ENCODE assay signal across 24 cellular contexts in genomic region chrX:95949588-95949987, GRCh38.
"Had no signal": no experiment of that assay in that cellular context is flagged by ENCODE, and none has a peak within 500 bp of the region (broad histone marks: within the 10 kb centered on the region; RNA-seq: fewer than 3 reads in every experiment).

No MANE protein-coding gene starts in this region.

- H3K27me3 Mint-ChIP-seq: activated naive CD8-positive, alpha-beta T cell; effector memory CD8-positive, alpha-beta T cell; natural killer cell treated with Interleukin-12 subunit alpha and Interleukin-12 subunit beta and Interleukin-15 and Interleukin-18, amount 100 ng/mL, for 72 hours had no signal

- H3K4me3 ChIP-seq: body of pancreas, esophagus muscularis mucosa, left ventricle myocardium inferior, lung, mucosa of descending colon, right atrium auricular region, spleen, suprapubic skin, tibial artery had no signal

- H3K36me3 ChIP-seq: esophagus muscularis mucosa, left ventricle myocardium inferior, right atrium auricular region, spleen, suprapubic skin, tibial artery, WERI-Rb-1 had no signal

- H3K36me3 Mint-ChIP-seq: activated naive CD8-positive, alpha-beta T cell; natural killer cell treated with Interleukin-12 subunit alpha and Interleukin-12 subunit beta and Interleukin-15 and Interleukin-18, amount 100 ng/mL, for 72 hours had no signal

- H3K4me3 Mint-ChIP-seq: activated naive CD8-positive, alpha-beta T cell; effector memory CD8-positive, alpha-beta T cell; natural killer cell treated with Interleukin-12 subunit alpha and Interleukin-12 subunit beta and Interleukin-15 and Interleukin-18, amount 100 ng/mL, for 72 hours; T-helper 1 cell treated with Interleukin-12 subunit alpha and Interleukin-12 subunit beta and Interleukin-4 antibody, amounts not matched to agents 30 μg/mL and 1 μg/mL, for 36 hours had no signal

- H3K9me3 ChIP-seq: body of pancreas, esophagus muscularis mucosa, left ventricle myocardium inferior, mucosa of descending colon, right atrium auricular region, spleen, suprapubic skin, tibial artery had no signal

- H3K27ac ChIP-seq: body of pancreas, esophagus muscularis mucosa, left ventricle myocardium inferior, right atrium auricular region, spleen, suprapubic skin, tibial artery, WERI-Rb-1 had no signal

- H3K27ac Mint-ChIP-seq: activated naive CD8-positive, alpha-beta T cell; effector memory CD8-positive, alpha-beta T cell; natural killer cell treated with Interleukin-12 subunit alpha and Interleukin-12 subunit beta and Interleukin-15 and Interleukin-18, amount 100 ng/mL, for 72 hours; T-helper 1 cell treated with Interleukin-12 subunit alpha and Interleukin-12 subunit beta and Interleukin-4 antibody, amounts not matched to agents 30 μg/mL and 1 μg/mL, for 36 hours had no signal

- ATAC-seq: activated CD4-positive, CD25-positive, alpha-beta regulatory T cell treated with anti-CD3 and anti-CD28 coated beads, Interleukin-2, amount 50 U/mL, for 24 hours; body of pancreas; effector memory CD8-positive, alpha-beta T cell; mucosa of descending colon; natural killer cell treated with Interleukin-12 subunit alpha and Interleukin-12 subunit beta and Interleukin-15 and Interleukin-18, amount 100 ng/mL, for 72 hours had no signal

- H3K4me1 ChIP-seq: body of pancreas, esophagus muscularis mucosa, left ventricle myocardium inferior, right atrium auricular region, spleen, suprapubic skin had no signal

- H3K27me3 ChIP-seq: body of pancreas, esophagus muscularis mucosa, right atrium auricular region, spleen, suprapubic skin, tibial artery had no signal

- DNase-seq: activated CD4-positive, alpha-beta T cell treated with anti-CD3 and anti-CD28 coated beads for 48 hours; activated CD4-positive, alpha-beta T cell treated with anti-CD3 and anti-CD28 coated beads, Interleukin-2, amount 50 U/mL, for 48 hours; activated CD8-positive, alpha-beta memory T cell treated with anti-CD3 and anti-CD28 coated beads for 24 hours; activated effector memory CD4-positive, alpha-beta T cell treated with Interleukin-2 at 50 U/mL for 16 hours; activated naive CD4-positive, alpha-beta T cell treated with Interleukin-2 at 50 U/mL for 16 hours; anterior cingulate cortex; body of pancreas; cortex of kidney; effector memory CD8-positive, alpha-beta T cell; left ventricle myocardium inferior; mucosa of descending colon; spleen; stimulated activated naive CD4-positive, alpha-beta T cell; T-helper 9 cell; tibial artery; WERI-Rb-1 had no signal

- H3K9me3 Mint-ChIP-seq: T-helper 1 cell treated with Interleukin-12 subunit alpha and Interleukin-12 subunit beta and Interleukin-4 antibody, amounts not matched to agents 30 μg/mL and 1 μg/mL, for 36 hours had no signal
